In the genomic region with DNA sequence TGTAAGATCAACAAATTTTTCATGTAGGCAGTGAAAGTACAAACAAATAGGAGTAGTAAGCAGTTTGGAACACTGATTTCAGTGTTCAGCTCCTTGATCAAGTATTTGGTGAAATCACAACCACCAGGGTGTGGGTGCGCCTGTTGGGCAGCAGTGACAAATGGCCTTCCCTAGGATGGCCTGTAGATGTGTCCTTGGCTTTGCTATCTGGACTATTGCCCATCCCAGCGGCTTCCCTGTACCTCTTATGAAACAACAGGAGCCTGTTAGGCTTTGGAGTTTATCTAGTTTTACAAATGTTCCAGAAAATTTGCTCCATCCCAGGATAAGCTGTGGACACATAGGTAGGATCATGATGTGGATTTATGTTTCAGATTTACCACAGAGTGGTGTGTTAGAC, we compare ENCODE assay signal across 26 cellular contexts.
"Had no signal": no experiment of that assay in that cellular context is flagged by ENCODE, and none has a peak within 500 bp of the region (broad histone marks: within the 10 kb centered on the region; RNA-seq: fewer than 3 reads in every experiment).

No MANE protein-coding gene starts in this region.

- H3K27me3 ChIP-seq: neutrophil, suprapubic skin, transverse colon, upper lobe of right lung, uterus had no signal

- H3K9ac ChIP-seq: parathyroid adenoma had no signal

- H3K27me3 Mint-ChIP-seq: naive B cell; natural killer cell treated with Interleukin-12 subunit alpha and Interleukin-12 subunit beta and Interleukin-15 and Interleukin-18, amount 100 ng/mL, for 72 hours; stimulated activated naive CD8-positive, alpha-beta T cell treated with anti-CD3 and anti-CD28 coated beads, Interleukin-15, amount 100 ng/mL, for 72 hours had no signal

- ATAC-seq: mucosa of descending colon; natural killer cell treated with Interleukin-12 subunit alpha and Interleukin-12 subunit beta and Interleukin-15 and Interleukin-18, amount 100 ng/mL, for 72 hours; sciatic nerve; stimulated activated naive CD8-positive, alpha-beta T cell treated with anti-CD3 and anti-CD28 coated beads, Interleukin-15, amount 100 ng/mL, for 72 hours; upper lobe of right lung had no signal

- DNase-seq: dermis blood vessel endothelial cell; effector memory CD4-positive, alpha-beta T cell; hypothalamus; immature natural killer cell; mesenchymal stem cell; mucosa of descending colon; naive B cell; stimulated activated CD4-positive, alpha-beta T cell treated with anti-CD3 and anti-CD28 coated beads, Interleukin-12 subunit alpha, Interleukin-12 subunit beta, amount 100 ng/mL, for 4 hours; stimulated activated CD4-positive, alpha-beta T cell treated with anti-CD3 and anti-CD28 coated beads, Interleukin-1b, Interleukin-23, amount 100 ng/mL, for 48 hours; stimulated activated CD4-positive, alpha-beta T cell treated with anti-CD3 and anti-CD28 coated beads, Interleukin-4, amount 100 ng/mL, for 1 hour; stimulated activated CD8-positive, alpha-beta memory T cell treated with anti-CD3 and anti-CD28 coated beads, Interleukin-4, amount 100 ng/mL, for 48 hours; stimulated activated naive CD4-positive, alpha-beta T cell; stimulated activated naive CD8-positive, alpha-beta T cell treated with anti-CD3 and anti-CD28 coated beads, Interleukin-15, amount 100 ng/mL, for 72 hours; transverse colon; upper lobe of right lung; uterus had no signal

- H3K4me2 ChIP-seq: smooth muscle cell had no signal

- H3K9me3 Mint-ChIP-seq: neural crest cell had no signal

- H3K4me3 ChIP-seq: coronary artery, mucosa of descending colon, smooth muscle cell, suprapubic skin, transverse colon, upper lobe of right lung, uterus had no signal

- H3K4me1 ChIP-seq: parathyroid adenoma, upper lobe of right lung, uterus had no signal

- H3K4me3 Mint-ChIP-seq: immature natural killer cell; mesothelial cell of epicardium; naive B cell; natural killer cell treated with Interleukin-12 subunit alpha and Interleukin-12 subunit beta and Interleukin-15 and Interleukin-18, amount 100 ng/mL, for 72 hours; neural crest cell; stimulated activated naive CD8-positive, alpha-beta T cell treated with anti-CD3 and anti-CD28 coated beads, Interleukin-15, amount 100 ng/mL, for 72 hours had no signal

- H3K27ac Mint-ChIP-seq: immature natural killer cell; mesothelial cell of epicardium; naive B cell; natural killer cell treated with Interleukin-12 subunit alpha and Interleukin-12 subunit beta and Interleukin-15 and Interleukin-18, amount 100 ng/mL, for 72 hours; progenitor cell of endocrine pancreas; stimulated activated naive CD8-positive, alpha-beta T cell treated with anti-CD3 and anti-CD28 coated beads, Interleukin-15, amount 100 ng/mL, for 72 hours had no signal

- H3K36me3 Mint-ChIP-seq: immature natural killer cell, mesothelial cell of epicardium, naive B cell had no signal

- H3K36me3 ChIP-seq: neutrophil, suprapubic skin, transverse colon, upper lobe of right lung, uterus had no signal

- H3K27ac ChIP-seq: coronary artery, neutrophil, parathyroid adenoma, suprapubic skin, transverse colon, upper lobe of right lung, uterus had no signal

- H3K4me1 Mint-ChIP-seq: immature natural killer cell; naive B cell; stimulated activated naive CD8-positive, alpha-beta T cell treated with anti-CD3 and anti-CD28 coated beads, Interleukin-15, amount 100 ng/mL, for 72 hours had no signal

- H3K9me3 ChIP-seq: mucosa of descending colon, neutrophil, suprapubic skin, transverse colon, upper lobe of right lung, uterus had no signal
